8 cellular contexts compared by ENCODE assay signal in the genomic region with DNA sequence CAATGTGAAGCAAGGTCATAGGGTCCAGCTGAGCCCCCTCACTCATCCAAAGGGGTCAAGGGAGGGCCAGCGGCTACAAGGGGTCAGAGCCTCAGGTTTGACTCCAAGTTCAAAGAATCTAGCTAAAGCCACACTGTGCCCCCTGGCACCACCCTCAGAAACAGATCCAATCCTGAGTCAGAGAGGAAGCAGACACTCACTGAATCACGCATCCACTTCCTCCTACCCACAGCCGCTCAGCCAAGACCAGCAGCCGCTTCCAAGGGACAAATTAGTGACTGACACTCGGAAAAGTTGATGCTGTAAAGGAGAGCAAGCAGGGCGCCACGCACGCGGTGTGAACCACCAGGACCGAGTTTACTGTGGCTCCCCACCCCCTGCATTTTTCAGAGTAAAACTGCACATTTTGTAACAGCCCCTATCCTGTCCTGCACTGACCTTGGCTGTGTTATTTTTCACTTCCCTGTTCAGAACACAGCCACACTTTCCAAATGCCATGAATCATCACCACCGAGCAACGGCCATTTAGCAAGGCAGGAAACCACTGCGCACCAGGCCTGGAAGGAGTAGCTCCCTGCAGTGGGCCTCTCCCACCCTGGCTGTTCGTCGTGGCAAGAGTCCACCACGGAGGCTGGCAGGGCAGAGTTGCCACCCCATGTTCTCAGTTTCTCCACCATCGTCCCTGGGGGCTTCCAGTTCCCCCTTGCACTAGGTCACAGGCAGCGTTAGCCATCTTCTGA.
A peak's percentile ranks its signal among the peaks of the same experiment; 100 is the strongest.
DNase-seq lines count a peak whose midpoint lies in the region; ATAC-seq and TF ChIP-seq lines count a peak whose summit lies in the region.

No MANE protein-coding gene starts in this region.

- TF ChIP-seq CTCF in WI38 (IDR thresholded peaks at IDR 0.05; ENCODE audit: low read depth, low read length) (no peak), breast epithelium (IDR thresholded peaks at IDR 0.05) (no peak), liver (IDR thresholded peaks at IDR 0.05; ENCODE audit: low read depth, low read length, missing input control) (no peak)

- H3K27me3 ChIP-seq in breast epithelium (no peaks in the 10 kb centered on the region), liver (ENCODE audit: control insufficient read depth in 4 of 4, insufficient read depth in 4 of 4, low read length in 3 of 4) (no peaks in the 10 kb centered on the region)

- DNase-seq in breast epithelium (ENCODE audit: low spot score in 2 of 2) (peak; percentile 62 to 81), NCI-H1694 (lab: John Stamatoyannopoulos, UW) (no peak), NCI-H187 (lab: John Stamatoyannopoulos, UW) (no peak)
- DNase-seq in stimulated activated CD4-positive, alpha-beta T cell treated with anti-CD3 and anti-CD28 coated beads, Interleukin-4, amount 100 ng/mL, for 24 hours = peak; percentile 80

- no peaks in the 10 kb centered on the region for H3K36me3 ChIP-seq in breast epithelium
- H3K36me3 ChIP-seq in liver (ENCODE audit: control insufficient read depth in 4 of 4, insufficient read depth in 3 of 4, low read depth in 1 of 4, low read length in 3 of 4) = no peaks in the 10 kb centered on the region

- peak overlapping the region; percentile 4 to 46 for H3K9ac ChIP-seq in liver (ENCODE audit: low read depth in 1 of 2, low read length in 2 of 2)

- H3K27ac ChIP-seq in breast epithelium (peak overlapping the region; percentile 97 to 98), liver (ENCODE audit: low read depth in 1 of 2, low read length in 2 of 2) (peak overlapping the region; percentile 97 to 99)

- TF ChIP-seq RAD21 in liver (IDR thresholded peaks at IDR 0.05) = peak; percentile 57 to 69

- H3K9me3 ChIP-seq in breast epithelium (no peaks in the 10 kb centered on the region), liver (ENCODE audit: control insufficient read depth in 4 of 4, low read length in 3 of 4) (no peaks in the 10 kb centered on the region)

- intact Hi-C loops in breast epithelium (cut with DNase I; ENCODE audit: low total_unique reads) = no loop called here

- H3K4me3 ChIP-seq in WI38 (ENCODE audit: low read depth, low read length) (peak overlapping the region; percentile 3; the same call in 1 of the 2 replicates), breast epithelium (peak overlapping the region in 2 of 3 donors; percentile 21 to 26), liver (ENCODE audit: low read depth in 1 of 3, low read length in 3 of 3) (no peak overlapping the region)

- 57% methylated on average over 18 of the region's 18 CpGs for WGBS in liver

- TF ChIP-seq POLR2A in breast epithelium (IDR thresholded peaks at IDR 0.05) = no peak

- H3K4me1 ChIP-seq in breast epithelium (peaks cover 25 to 51% of the 10 kb centered on the region in 2 donors), liver (ENCODE audit: control insufficient read depth in 4 of 4, insufficient read depth in 4 of 4, low read length in 3 of 4) (peaks cover 10 to 46% (median 29%) of the 10 kb centered on the region in 4 donors)

- ATAC-seq in GM18909 (IDR thresholded peaks at IDR 0.05; ENCODE audit: poor library complexity, unreplicated experiment) (peak; percentile 37), HG03571 (IDR thresholded peaks at IDR 0.05; ENCODE audit: unreplicated experiment) (peak; percentile 34)

TF ChIP-seq in liver, 16 proteins besides CTCF, POLR2A, EP300 and RAD21:
- TF ChIP-seq, protein P1, sequence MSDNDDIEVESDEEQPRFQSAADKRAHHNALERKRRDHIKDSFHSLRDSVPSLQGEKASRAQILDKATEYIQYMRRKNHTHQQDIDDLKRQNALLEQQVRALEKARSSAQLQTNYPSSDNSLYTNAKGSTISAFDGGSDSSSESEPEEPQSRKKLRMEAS (IDR thresholded peaks at IDR 0.05) = peak; percentile 82
- peak; percentile 44 for TF ChIP-seq FOXA1 (IDR thresholded peaks at IDR 0.05)
- TF ChIP-seq JUND (IDR thresholded peaks at IDR 0.05) = peak; percentile 87 to 89
- peak; percentile 85 for TF ChIP-seq YY1 (IDR thresholded peaks at IDR 0.05)
- TF ChIP-seq HNF4G (IDR thresholded peaks at IDR 0.05) = no peak
- TF ChIP-seq HNF4A (conservative IDR thresholded peaks at IDR 0.05) = peak; percentile 26 to 39
- TF ChIP-seq TAF1 (conservative IDR thresholded peaks at IDR 0.05) = no peak
- no peak for TF ChIP-seq FOXA2 (IDR thresholded peaks at IDR 0.05)
- TF ChIP-seq, protein P2, sequence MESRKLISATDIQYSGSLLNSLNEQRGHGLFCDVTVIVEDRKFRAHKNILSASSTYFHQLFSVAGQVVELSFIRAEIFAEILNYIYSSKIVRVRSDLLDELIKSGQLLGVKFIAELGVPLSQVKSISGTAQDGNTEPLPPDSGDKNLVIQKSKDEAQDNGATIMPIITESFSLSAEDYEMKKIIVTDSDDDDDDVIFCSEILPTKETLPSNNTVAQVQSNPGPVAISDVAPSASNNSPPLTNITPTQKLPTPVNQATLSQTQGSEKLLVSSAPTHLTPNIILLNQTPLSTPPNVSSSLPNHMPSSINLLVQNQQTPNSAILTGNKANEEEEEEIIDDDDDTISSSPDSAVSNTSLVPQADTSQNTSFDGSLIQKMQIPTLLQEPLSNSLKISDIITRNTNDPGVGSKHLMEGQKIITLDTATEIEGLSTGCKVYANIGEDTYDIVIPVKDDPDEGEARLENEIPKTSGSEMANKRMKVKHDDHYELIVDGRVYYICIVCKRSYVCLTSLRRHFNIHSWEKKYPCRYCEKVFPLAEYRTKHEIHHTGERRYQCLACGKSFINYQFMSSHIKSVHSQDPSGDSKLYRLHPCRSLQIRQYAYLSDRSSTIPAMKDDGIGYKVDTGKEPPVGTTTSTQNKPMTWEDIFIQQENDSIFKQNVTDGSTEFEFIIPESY (IDR thresholded peaks at IDR 0.05) = no peak
- peak in 1 of 2 donors; percentile 52 for TF ChIP-seq GABPA (IDR thresholded peaks at IDR 0.05 in 1 of 2, conservative IDR thresholded peaks at IDR 0.05 in 1 of 2)
- TF ChIP-seq, protein P3, sequence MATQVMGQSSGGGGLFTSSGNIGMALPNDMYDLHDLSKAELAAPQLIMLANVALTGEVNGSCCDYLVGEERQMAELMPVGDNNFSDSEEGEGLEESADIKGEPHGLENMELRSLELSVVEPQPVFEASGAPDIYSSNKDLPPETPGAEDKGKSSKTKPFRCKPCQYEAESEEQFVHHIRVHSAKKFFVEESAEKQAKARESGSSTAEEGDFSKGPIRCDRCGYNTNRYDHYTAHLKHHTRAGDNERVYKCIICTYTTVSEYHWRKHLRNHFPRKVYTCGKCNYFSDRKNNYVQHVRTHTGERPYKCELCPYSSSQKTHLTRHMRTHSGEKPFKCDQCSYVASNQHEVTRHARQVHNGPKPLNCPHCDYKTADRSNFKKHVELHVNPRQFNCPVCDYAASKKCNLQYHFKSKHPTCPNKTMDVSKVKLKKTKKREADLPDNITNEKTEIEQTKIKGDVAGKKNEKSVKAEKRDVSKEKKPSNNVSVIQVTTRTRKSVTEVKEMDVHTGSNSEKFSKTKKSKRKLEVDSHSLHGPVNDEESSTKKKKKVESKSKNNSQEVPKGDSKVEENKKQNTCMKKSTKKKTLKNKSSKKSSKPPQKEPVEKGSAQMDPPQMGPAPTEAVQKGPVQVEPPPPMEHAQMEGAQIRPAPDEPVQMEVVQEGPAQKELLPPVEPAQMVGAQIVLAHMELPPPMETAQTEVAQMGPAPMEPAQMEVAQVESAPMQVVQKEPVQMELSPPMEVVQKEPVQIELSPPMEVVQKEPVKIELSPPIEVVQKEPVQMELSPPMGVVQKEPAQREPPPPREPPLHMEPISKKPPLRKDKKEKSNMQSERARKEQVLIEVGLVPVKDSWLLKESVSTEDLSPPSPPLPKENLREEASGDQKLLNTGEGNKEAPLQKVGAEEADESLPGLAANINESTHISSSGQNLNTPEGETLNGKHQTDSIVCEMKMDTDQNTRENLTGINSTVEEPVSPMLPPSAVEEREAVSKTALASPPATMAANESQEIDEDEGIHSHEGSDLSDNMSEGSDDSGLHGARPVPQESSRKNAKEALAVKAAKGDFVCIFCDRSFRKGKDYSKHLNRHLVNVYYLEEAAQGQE (IDR thresholded peaks at IDR 0.05) = peak; percentile 63
- TF ChIP-seq, protein P4, sequence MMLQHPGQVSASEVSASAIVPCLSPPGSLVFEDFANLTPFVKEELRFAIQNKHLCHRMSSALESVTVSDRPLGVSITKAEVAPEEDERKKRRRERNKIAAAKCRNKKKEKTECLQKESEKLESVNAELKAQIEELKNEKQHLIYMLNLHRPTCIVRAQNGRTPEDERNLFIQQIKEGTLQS (IDR thresholded peaks at IDR 0.05) = peak; percentile 32
- TF ChIP-seq RXRA (IDR thresholded peaks at IDR 0.05) = peak; percentile 83 to 89
- TF ChIP-seq SP1 (IDR thresholded peaks at IDR 0.05) = peak; percentile 92
- TF ChIP-seq EGR1 (IDR thresholded peaks at IDR 0.05; ENCODE audit: low read depth in 2 of 2) = peak in 1 of 2 donors; percentile 59
- TF ChIP-seq NR2F2 (IDR thresholded peaks at IDR 0.05) = peak; percentile 95

Comparison
In these comparisons a context has a peak if more than half of its experiments do, and no peak if none do; other contexts are left out.
1. H3K4me3 ChIP-seq: peak in WI38 (single experiment) and breast epithelium (2 of 3); none in liver (0 of 3).
2. DNase-seq: peak in breast epithelium (2 of 2) and stimulated activated CD4-positive, alpha-beta T cell treated with anti-CD3 and anti-CD28 coated beads, Interleukin-4, amount 100 ng/mL, for 24 hours (single experiment); none in NCI-H1694 (single experiment) and NCI-H187 (0 of 2).